ENCODE assay signal across 11 cellular contexts in the genomic region with DNA sequence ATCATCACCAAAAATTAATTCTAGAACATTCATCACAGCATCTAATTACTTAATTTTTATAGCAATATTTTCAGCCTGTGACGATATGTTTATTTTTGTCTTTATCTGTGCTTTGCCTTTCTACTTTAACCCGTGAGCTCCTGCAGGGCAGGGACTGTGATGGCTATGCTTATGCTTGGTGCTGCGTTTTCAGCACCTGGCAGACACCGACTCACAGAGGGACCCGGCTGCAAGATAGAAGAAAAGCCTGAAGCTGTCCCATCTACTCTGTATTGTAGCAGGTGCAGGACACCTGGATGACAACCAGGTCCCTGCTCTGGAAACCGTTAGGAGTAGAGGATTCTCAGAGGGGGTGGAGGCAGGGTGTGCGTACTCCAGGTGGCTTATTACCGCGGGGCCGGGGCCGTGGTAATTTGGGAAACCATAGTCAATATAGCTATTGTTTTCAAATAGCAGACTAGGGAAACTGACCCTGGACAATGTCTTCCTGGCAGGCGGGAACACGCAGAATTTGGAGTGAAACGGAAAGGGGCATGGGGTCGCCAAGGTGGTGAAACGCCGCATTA.
DNase-seq lines count a peak whose midpoint lies in the region; ATAC-seq and TF ChIP-seq lines count a peak whose summit lies in the region.
"Had no signal": no experiment of that assay in that cellular context is flagged by ENCODE, and none has a peak within 500 bp of the region (broad histone marks: within the 10 kb centered on the region; RNA-seq: fewer than 3 reads in every experiment).

No MANE protein-coding gene starts in this region.

- peak overlapping the region; percentile 56 for H3K4me2 ChIP-seq in neural cell (ENCODE audit: low read length)

- no peaks in the 10 kb centered on the region for H3K9me3 ChIP-seq in neural cell (ENCODE audit: low read length)
- no peaks in the 10 kb centered on the region for H3K9me3 ChIP-seq in BE2C
- no peaks in the 10 kb centered on the region for H3K9me3 ChIP-seq in T-helper 17 cell (ENCODE audit: control insufficient read depth, low read length, poor library complexity, severe bottlenecking)

- TF ChIP-seq EP300 in neural cell (conservative IDR thresholded peaks at IDR 0.05; ENCODE audit: poor library complexity, severe bottlenecking), result no peak

- peaks cover 33% of the 10 kb centered on the region for H3K27me3 Mint-ChIP-seq in T-helper 17 cell

- H3K36me3 ChIP-seq in neural cell (ENCODE audit: insufficient read depth, low read length) (no peaks in the 10 kb centered on the region), BE2C (no peaks in the 10 kb centered on the region)

- H3K27ac Mint-ChIP-seq in T-helper 17 cell, result no peak overlapping the region
- H3K27ac Mint-ChIP-seq: activated naive CD8-positive, alpha-beta T cell had no signal

- H3K4me3 ChIP-seq in AG10803 (ENCODE audit: low read length) (peak overlapping the region; percentile 31), epithelial cell of esophagus (ENCODE audit: low read length) (peak overlapping the region; percentile 29), neural cell (ENCODE audit: low read length) (peak overlapping the region; percentile 89), BE2C (ENCODE audit: low read depth, low read length) (no peak overlapping the region)

- H3F3A ChIP-seq in neural cell (ENCODE audit: insufficient read depth, low read length, poor library complexity, severe bottlenecking), result no peaks in the 10 kb centered on the region

- TF ChIP-seq CTCF in AG10803 (conservative IDR thresholded peaks at IDR 0.05; ENCODE audit: low read length), result no peak
- TF ChIP-seq CTCF in epithelial cell of esophagus (IDR thresholded peaks at IDR 0.05; ENCODE audit: insufficient read depth, low read depth, low read length, missing control alignments), result no peak
- no peak for TF ChIP-seq CTCF in neural cell (IDR thresholded peaks at IDR 0.05; ENCODE audit: poor library complexity, severe bottlenecking)
- no peak for TF ChIP-seq CTCF in BE2C (IDR thresholded peaks at IDR 0.05; ENCODE audit: low read depth, low read length)

- no peaks in the 10 kb centered on the region for H3K9me2 ChIP-seq in neural cell (ENCODE audit: insufficient read depth, low read length)

- DNase-seq in AG10803 (ENCODE audit: low read depth) (no peak), NCI-H1105 treated with DMSO at 0.1 percent for 48 hours (lab: John Stamatoyannopoulos, UW) (peak; percentile 55), epithelial cell of esophagus (ENCODE audit: low read depth) (no peak), BE2C (no peak), T-helper 17 cell (no peak), SIG-M5 treated with dmso at 0.1 percent for 504 hours (lab: John Stamatoyannopoulos, UW; ENCODE audit: unreplicated experiment) (no peak)

- no peaks in the 10 kb centered on the region for H4K20me1 ChIP-seq in neural cell (ENCODE audit: insufficient read depth)

- no peak overlapping the region for H3K27ac ChIP-seq in neural cell (ENCODE audit: low read length)
- H3K27ac ChIP-seq: foreskin keratinocyte, HL-60 had no signal

- H3K9ac ChIP-seq in neural cell (ENCODE audit: low read length), result peak overlapping the region; percentile 66

- no peaks in the 10 kb centered on the region for H3K36me3 Mint-ChIP-seq in T-helper 17 cell (ENCODE audit: low read depth)
- H3K36me3 Mint-ChIP-seq: activated naive CD8-positive, alpha-beta T cell had no signal

- H3K4me1 Mint-ChIP-seq in T-helper 17 cell, result no peaks in the 10 kb centered on the region

- no peak overlapping the region for H2AFZ ChIP-seq in neural cell (ENCODE audit: low read depth, low read length)

- ATAC-seq in GM18870 (IDR thresholded peaks at IDR 0.05; ENCODE audit: unreplicated experiment) (no peak), T-helper 17 cell (no peak)

- TF ChIP-seq RAD21 in neural cell (conservative IDR thresholded peaks at IDR 0.05), result no peak

- H3K4me1 ChIP-seq in BE2C, result no peaks in the 10 kb centered on the region
- H3K4me1 ChIP-seq: foreskin keratinocyte had no signal

- peaks cover 22% of the 10 kb centered on the region for H3K27me3 ChIP-seq in neural cell (ENCODE audit: insufficient read depth, low read depth, low read length)
- H3K27me3 ChIP-seq in BE2C, result peaks cover 30% of the 10 kb centered on the region

- H3K79me2 ChIP-seq in neural cell (replicated peaks; ENCODE audit: insufficient read depth, low read length), result no peaks in the 10 kb centered on the region

- no peak overlapping the region for H3K4me3 Mint-ChIP-seq in T-helper 17 cell
- H3K4me3 Mint-ChIP-seq: activated naive CD8-positive, alpha-beta T cell had no signal

TF ChIP-seq in neural cell, 6 proteins besides CTCF, POLR2A, EP300 and RAD21:
- no peak for TF ChIP-seq EZH2 (IDR thresholded peaks at IDR 0.05; ENCODE audit: borderline replicate concordance, insufficient read depth, low read length, poor library complexity, severe bottlenecking)
- no peak for TF ChIP-seq TAF1 (IDR thresholded peaks at IDR 0.05; ENCODE audit: low read depth)
- TF ChIP-seq POLR2AphosphoS5 (IDR thresholded peaks at IDR 0.05), result no peak
- TF ChIP-seq, protein P1, sequence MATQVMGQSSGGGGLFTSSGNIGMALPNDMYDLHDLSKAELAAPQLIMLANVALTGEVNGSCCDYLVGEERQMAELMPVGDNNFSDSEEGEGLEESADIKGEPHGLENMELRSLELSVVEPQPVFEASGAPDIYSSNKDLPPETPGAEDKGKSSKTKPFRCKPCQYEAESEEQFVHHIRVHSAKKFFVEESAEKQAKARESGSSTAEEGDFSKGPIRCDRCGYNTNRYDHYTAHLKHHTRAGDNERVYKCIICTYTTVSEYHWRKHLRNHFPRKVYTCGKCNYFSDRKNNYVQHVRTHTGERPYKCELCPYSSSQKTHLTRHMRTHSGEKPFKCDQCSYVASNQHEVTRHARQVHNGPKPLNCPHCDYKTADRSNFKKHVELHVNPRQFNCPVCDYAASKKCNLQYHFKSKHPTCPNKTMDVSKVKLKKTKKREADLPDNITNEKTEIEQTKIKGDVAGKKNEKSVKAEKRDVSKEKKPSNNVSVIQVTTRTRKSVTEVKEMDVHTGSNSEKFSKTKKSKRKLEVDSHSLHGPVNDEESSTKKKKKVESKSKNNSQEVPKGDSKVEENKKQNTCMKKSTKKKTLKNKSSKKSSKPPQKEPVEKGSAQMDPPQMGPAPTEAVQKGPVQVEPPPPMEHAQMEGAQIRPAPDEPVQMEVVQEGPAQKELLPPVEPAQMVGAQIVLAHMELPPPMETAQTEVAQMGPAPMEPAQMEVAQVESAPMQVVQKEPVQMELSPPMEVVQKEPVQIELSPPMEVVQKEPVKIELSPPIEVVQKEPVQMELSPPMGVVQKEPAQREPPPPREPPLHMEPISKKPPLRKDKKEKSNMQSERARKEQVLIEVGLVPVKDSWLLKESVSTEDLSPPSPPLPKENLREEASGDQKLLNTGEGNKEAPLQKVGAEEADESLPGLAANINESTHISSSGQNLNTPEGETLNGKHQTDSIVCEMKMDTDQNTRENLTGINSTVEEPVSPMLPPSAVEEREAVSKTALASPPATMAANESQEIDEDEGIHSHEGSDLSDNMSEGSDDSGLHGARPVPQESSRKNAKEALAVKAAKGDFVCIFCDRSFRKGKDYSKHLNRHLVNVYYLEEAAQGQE (IDR thresholded peaks at IDR 0.05; ENCODE audit: borderline replicate concordance), result no peak
- TF ChIP-seq MXI1 (conservative IDR thresholded peaks at IDR 0.05; ENCODE audit: poor library complexity, severe bottlenecking), result no peak
- no peak for TF ChIP-seq SMC3 (conservative IDR thresholded peaks at IDR 0.05; ENCODE audit: poor library complexity)
